In genomic region chr12:26691234-26691970, GRCh38 we compare ENCODE assay signal across 9 cellular contexts.
A peak's percentile ranks its signal among the peaks of the same experiment; 100 is the strongest.
DNase-seq lines count a peak whose midpoint lies in the region; ATAC-seq and TF ChIP-seq lines count a peak whose summit lies in the region.
"Had no signal": no experiment of that assay in that cellular context is flagged by ENCODE, and none has a peak within 500 bp of the region (broad histone marks: within the 10 kb centered on the region; RNA-seq: fewer than 3 reads in every experiment).

No MANE protein-coding gene starts in this region.

- in situ Hi-C loops in GM13977 (cut with MboI; ENCODE audit: low pct_unique_long_range_greater_than_20kb, low sequenced_read_pairs, unreplicated experiment) = no loop called here

- TF ChIP-seq CTCF in omental fat pad (IDR thresholded peaks at IDR 0.05) (no peak), GM13977 (IDR thresholded peaks at IDR 0.05; ENCODE audit: extremely low read depth, insufficient read depth, missing control alignments) (no peak)

- peak; percentile 91 for ATAC-seq in omental fat pad (ENCODE audit: low FRiP score)
- no peak for ATAC-seq in GM21360 (IDR thresholded peaks at IDR 0.05; ENCODE audit: unreplicated experiment)

- peak; percentile 79 for DNase-seq in GM03348 (ENCODE audit: low spot score)
- peak; percentile 35 for DNase-seq in NCI-H510A treated with DMSO at 0.1 percent for 48 hours (lab: John Stamatoyannopoulos, UW)
- peak; percentile 35 for DNase-seq in epidermal melanocyte (ENCODE audit: insufficient read length, low spot score)
- DNase-seq in omental fat pad (ENCODE audit: low spot score) = no peak
- no peak for DNase-seq in NCI-H82 (lab: John Stamatoyannopoulos, UW)
- no peak for DNase-seq in GM13977 (ENCODE audit: low spot score)
- no peak for DNase-seq in NCI-H1105 treated with DMSO at 0.1 percent for 48 hours (lab: John Stamatoyannopoulos, UW)
- DNase-seq: foreskin melanocyte had no signal

Comparison
In these comparisons a context has a peak if more than half of its experiments do, and no peak if none do; other contexts are left out.
1. DNase-seq: peak in GM03348 (single experiment), NCI-H510A treated with DMSO at 0.1 percent for 48 hours (single experiment) and epidermal melanocyte (single experiment); none in omental fat pad (single experiment), NCI-H82 (single experiment), GM13977 (single experiment) and NCI-H1105 treated with DMSO at 0.1 percent for 48 hours (single experiment).